Comparison of ENCODE assay signal across 14 cellular contexts in the genomic region with DNA sequence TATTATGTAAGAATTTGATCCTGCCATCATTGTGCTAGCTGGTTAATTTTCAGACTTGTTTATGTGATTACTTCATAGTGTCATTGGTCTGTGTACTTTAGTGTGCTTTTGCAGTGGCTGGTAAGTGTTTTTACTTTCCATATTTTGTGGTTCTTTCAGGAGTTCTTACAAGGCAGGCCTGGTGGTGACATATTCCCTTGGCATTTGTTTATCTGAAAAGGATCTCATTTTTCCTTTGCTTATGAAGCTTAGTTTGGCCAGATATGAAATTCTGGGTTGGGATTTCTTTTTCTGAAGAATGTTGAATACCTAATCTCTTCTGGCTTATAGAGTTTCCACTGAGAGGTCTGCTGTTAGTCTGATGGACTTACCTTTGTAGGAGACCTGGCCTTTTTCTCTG.
"Had no signal": no experiment of that assay in that cellular context is flagged by ENCODE, and none has a peak within 500 bp of the region (broad histone marks: within the 10 kb centered on the region; RNA-seq: fewer than 3 reads in every experiment).

No MANE protein-coding gene starts in this region.

- H3K27me3 Mint-ChIP-seq: activated CD4-positive, alpha-beta memory T cell treated with anti-CD3 and anti-CD28 coated beads for 36 hours; activated naive CD8-positive, alpha-beta T cell treated with anti-CD3 and anti-CD28 coated beads for 36 hours had no signal

- H3K27me3 ChIP-seq: gastroesophageal sphincter, hepatocyte, ovary, testis had no signal

- ATAC-seq: gastroesophageal sphincter; stimulated activated naive CD8-positive, alpha-beta T cell treated with anti-CD3 and anti-CD28 coated beads, Interleukin-15, Interleukin-2, amounts not matched to agents 100 U/mL and 50 U/mL, for 24 hours had no signal

- H3K27ac ChIP-seq: gastroesophageal sphincter, hepatocyte, ovary, testis had no signal

- H3K36me3 Mint-ChIP-seq: activated CD4-positive, alpha-beta memory T cell treated with anti-CD3 and anti-CD28 coated beads for 36 hours; activated naive CD8-positive, alpha-beta T cell treated with anti-CD3 and anti-CD28 coated beads for 36 hours had no signal

- H3K4me3 ChIP-seq: gastroesophageal sphincter, hepatocyte, ovary, testis had no signal

- H3K9me3 ChIP-seq: gastroesophageal sphincter, ovary, testis had no signal

- H3K36me3 ChIP-seq: gastroesophageal sphincter, ovary had no signal

- H3K4me1 Mint-ChIP-seq: activated naive CD8-positive, alpha-beta T cell treated with anti-CD3 and anti-CD28 coated beads for 36 hours; neural crest cell had no signal

- H3K4me2 ChIP-seq: hepatocyte had no signal

- H2AFZ ChIP-seq: hepatocyte had no signal

- DNase-seq: activated CD4-positive, alpha-beta memory T cell treated with anti-CD3 and anti-CD28 coated beads for 36 hours; activated CD4-positive, CD25-positive, alpha-beta regulatory T cell treated with anti-CD3 and anti-CD28 coated beads, Interleukin-2, amount 50 U/mL, for 72 hours; activated gamma-delta T cell; activated naive CD8-positive, alpha-beta T cell treated with anti-CD3 and anti-CD28 coated beads for 36 hours; activated T-cell treated with anti-CD3 and anti-CD28 coated beads, Interleukin-2, amount 50 U/mL, for 48 hours; kidney glomerular epithelial cell; ovary; stimulated activated CD4-positive, alpha-beta T cell treated with anti-CD3 and anti-CD28 coated beads, Interleukin-4, amount 100 ng/mL, for 1 hour; stimulated activated CD8-positive, alpha-beta memory T cell treated with anti-CD3 and anti-CD28 coated beads, Interleukin-4, amount 100 ng/mL, for 48 hours; stimulated activated naive CD8-positive, alpha-beta T cell treated with anti-CD3 and anti-CD28 coated beads, Interleukin-15, Interleukin-2, amounts not matched to agents 100 U/mL and 50 U/mL, for 24 hours; testis had no signal

- H3K4me3 Mint-ChIP-seq: activated CD4-positive, alpha-beta memory T cell treated with anti-CD3 and anti-CD28 coated beads for 36 hours; activated naive CD8-positive, alpha-beta T cell treated with anti-CD3 and anti-CD28 coated beads for 36 hours; neural crest cell had no signal

- H3K4me1 ChIP-seq: gastroesophageal sphincter, testis had no signal

- H3K27ac Mint-ChIP-seq: activated CD4-positive, alpha-beta memory T cell treated with anti-CD3 and anti-CD28 coated beads for 36 hours; activated naive CD8-positive, alpha-beta T cell treated with anti-CD3 and anti-CD28 coated beads for 36 hours had no signal
